ENCODE assay signal across 24 cellular contexts in the genomic region with DNA sequence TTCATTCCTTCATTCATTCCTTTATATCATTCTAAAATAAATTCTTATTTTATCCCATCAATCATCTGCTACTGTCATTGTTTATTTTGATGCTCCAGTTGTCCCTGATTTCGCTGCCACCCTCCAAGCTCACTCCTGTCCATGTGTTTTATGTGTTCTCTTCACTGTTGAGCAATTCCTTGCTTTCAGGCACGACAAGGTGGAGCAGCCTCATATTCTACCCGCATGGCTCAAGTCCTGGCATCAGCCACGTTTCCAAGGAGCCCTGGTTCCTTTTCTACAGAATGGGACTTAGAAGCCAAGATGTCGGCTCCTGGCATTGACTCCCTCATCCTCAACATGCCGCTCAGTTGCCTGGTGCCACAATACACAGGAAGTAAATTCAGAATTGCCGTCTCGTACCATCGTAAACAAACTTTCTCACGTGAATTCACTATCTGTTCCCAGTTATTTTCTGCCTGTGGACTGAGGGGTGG.
"Had no signal": no experiment of that assay in that cellular context is flagged by ENCODE, and none has a peak within 500 bp of the region (broad histone marks: within the 10 kb centered on the region; RNA-seq: fewer than 3 reads in every experiment).

No MANE protein-coding gene starts in this region.

- ATAC-seq: heart left ventricle; left colon; naive thymus-derived CD8-positive, alpha-beta T cell; stimulated activated memory B cell treated with anti-CD40 and anti-IgM and Interleukin-4, amounts not matched to agents 10 μg/mL and 1 μg/mL and 100 μg/mL, for 72 hours; stimulated activated naive CD8-positive, alpha-beta T cell treated with anti-CD3 and anti-CD28 coated beads, Interleukin-15, amount 100 ng/mL, for 72 hours had no signal

- H3K27me3 Mint-ChIP-seq: memory B cell; naive thymus-derived CD8-positive, alpha-beta T cell; stimulated activated memory B cell treated with anti-CD40 and anti-IgM and Interleukin-4, amounts not matched to agents 10 μg/mL and 1 μg/mL and 100 μg/mL, for 72 hours; stimulated activated naive CD8-positive, alpha-beta T cell treated with anti-CD3 and anti-CD28 coated beads, Interleukin-15, amount 100 ng/mL, for 72 hours had no signal

- DNase-seq: activated CD4-positive, alpha-beta T cell treated with anti-CD3 and anti-CD28 coated beads for 4 hours; activated CD4-positive, alpha-beta T cell treated with anti-CD3 and anti-CD28 coated beads, Interleukin-2, amount 50 U/mL, for 48 hours; activated CD8-positive, alpha-beta memory T cell treated with anti-CD3 and anti-CD28 coated beads for 24 hours; activated gamma-delta T cell; activated naive CD4-positive, alpha-beta T cell treated with anti-CD3 and anti-CD28 coated beads, Interleukin-2, amount 50 U/mL, for 16 hours; effector memory CD4-positive, alpha-beta T cell; erythroblast; heart left ventricle; immature natural killer cell; kidney; left colon; naive thymus-derived CD8-positive, alpha-beta T cell; occipital lobe; stimulated activated CD4-positive, alpha-beta T cell treated with anti-CD3 and anti-CD28 coated beads, Interleukin-1b, Interleukin-23, amount 100 ng/mL, for 48 hours; stimulated activated CD4-positive, alpha-beta T cell treated with anti-CD3 and anti-CD28 coated beads, Interleukin-4, amount 100 ng/mL, for 4 hours; stimulated activated CD8-positive, alpha-beta memory T cell treated with anti-CD3 and anti-CD28 coated beads, Interleukin-4, amount 100 ng/mL, for 48 hours; stimulated activated naive CD8-positive, alpha-beta T cell treated with anti-CD3 and anti-CD28 coated beads, Interleukin-15, amount 100 ng/mL, for 72 hours; T-helper 1 cell; thyroid gland had no signal

- H3K4me3 Mint-ChIP-seq: activated T-helper 1 cell treated with anti-CD3 and anti-CD28 coated beads, Interleukin-12 subunit alpha, Interleukin-12 subunit beta, Interleukin-2, Interleukin-4 antibody, amounts not matched to agents 30 ng/mL and 10 ng/mL and 1 ng/mL, durations not matched to agents 14 hours and 24 hours and 36 hours; immature natural killer cell; memory B cell; naive thymus-derived CD8-positive, alpha-beta T cell; neural progenitor cell; stimulated activated memory B cell treated with anti-CD40 and anti-IgM and Interleukin-4, amounts not matched to agents 10 μg/mL and 1 μg/mL and 100 μg/mL, for 72 hours; stimulated activated naive CD8-positive, alpha-beta T cell treated with anti-CD3 and anti-CD28 coated beads, Interleukin-15, amount 100 ng/mL, for 72 hours; T-helper 2 cell treated with Interferon-gamma antibody and Interleukin-4, amounts not matched to agents 5 μg/mL and 100 μg/mL, for 36 hours had no signal

- H3K9me3 Mint-ChIP-seq: activated T-helper 1 cell treated with anti-CD3 and anti-CD28 coated beads, Interleukin-12 subunit alpha, Interleukin-12 subunit beta, Interleukin-2, Interleukin-4 antibody, amounts not matched to agents 30 ng/mL and 10 ng/mL and 1 ng/mL, durations not matched to agents 14 hours and 24 hours and 36 hours; immature natural killer cell; memory B cell; naive thymus-derived CD8-positive, alpha-beta T cell; neural progenitor cell; stimulated activated memory B cell treated with anti-CD40 and anti-IgM and Interleukin-4, amounts not matched to agents 10 μg/mL and 1 μg/mL and 100 μg/mL, for 72 hours; stimulated activated naive CD8-positive, alpha-beta T cell treated with anti-CD3 and anti-CD28 coated beads, Interleukin-15, amount 100 ng/mL, for 72 hours; T-helper 2 cell treated with Interferon-gamma antibody and Interleukin-4, amounts not matched to agents 5 μg/mL and 100 μg/mL, for 36 hours had no signal

- H3K27ac Mint-ChIP-seq: activated T-helper 1 cell treated with anti-CD3 and anti-CD28 coated beads, Interleukin-12 subunit alpha, Interleukin-12 subunit beta, Interleukin-2, Interleukin-4 antibody, amounts not matched to agents 30 ng/mL and 10 ng/mL and 1 ng/mL, durations not matched to agents 14 hours and 24 hours and 36 hours; memory B cell; neural progenitor cell; stimulated activated memory B cell treated with anti-CD40 and anti-IgM and Interleukin-4, amounts not matched to agents 10 μg/mL and 1 μg/mL and 100 μg/mL, for 72 hours; stimulated activated naive CD8-positive, alpha-beta T cell treated with anti-CD3 and anti-CD28 coated beads, Interleukin-15, amount 100 ng/mL, for 72 hours; T-helper 2 cell treated with Interferon-gamma antibody and Interleukin-4, amounts not matched to agents 5 μg/mL and 100 μg/mL, for 36 hours had no signal
